In the genomic region with DNA sequence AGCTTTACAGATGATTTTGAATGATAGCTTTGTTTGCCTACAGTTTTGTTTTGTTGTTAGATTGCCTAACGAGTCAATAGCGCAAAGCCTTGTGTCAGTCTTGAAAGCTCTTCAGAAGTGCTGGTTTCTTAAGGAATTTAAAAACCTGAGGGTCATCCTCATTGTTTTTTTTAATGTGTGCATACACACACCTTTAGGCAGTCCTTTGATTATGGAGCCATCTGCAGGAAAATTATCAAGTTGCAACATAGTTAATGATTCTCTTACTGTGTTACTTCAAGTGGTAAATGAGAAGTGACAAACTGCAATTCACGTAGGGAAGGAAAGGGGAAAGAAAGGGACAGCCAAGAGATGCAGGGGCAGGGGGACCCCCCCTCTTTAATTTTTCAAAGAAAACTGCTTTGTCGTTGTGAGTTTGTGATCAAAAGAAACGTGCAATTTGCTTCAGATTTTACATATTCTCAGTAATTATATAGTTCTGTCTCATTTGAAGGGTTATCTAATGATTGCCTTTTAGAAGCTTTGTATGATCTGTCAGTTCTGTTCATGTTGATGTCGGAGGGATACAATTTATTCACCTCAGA, we compare ENCODE assay signal across 8 cellular contexts.
DNase-seq lines count a peak whose midpoint lies in the region; ATAC-seq, FAIRE-seq and TF ChIP-seq lines count a peak whose summit lies in the region.

No MANE protein-coding gene starts in this region.

- WGBS in A549 (ENCODE audit: missing lambda C conversion rate), result 42% methylated on average over 6 of the region's 6 CpGs

- peak overlapping the region; percentile 23 to 64 (median 59) for H3K4me3 Mint-ChIP-seq in brain

- peaks cover 86% of the 10 kb centered on the region for H3K4me1 Mint-ChIP-seq in brain

- POLR2A ChIA-PET in A549 (lab: Yijun Ruan, JAX), result no interaction called here
- POLR2A ChIA-PET in HEK293T (lab: Yijun Ruan, JAX), result no interaction called here

- ATAC-seq in A549, result peak; percentile 72 to 73; a peak in 5 of 6 replicates

- no peaks in the 10 kb centered on the region for H3K9me3 ChIP-seq in A549

- TF ChIP-seq CTCF in A549 (IDR thresholded peaks at IDR 0.05) (peak; percentile 64), brain (conservative IDR thresholded peaks at IDR 0.05) (peak; percentile 69 to 75)

- TF ChIP-seq EP300 in A549 (IDR thresholded peaks at IDR 0.05), result no peak

- no peak overlapping the region for H3K27ac ChIP-seq in A549

- no peaks in the 10 kb centered on the region for H3K27me3 Mint-ChIP-seq in brain

- TF ChIP-seq RAD21 in A549 (conservative IDR thresholded peaks at IDR 0.05 in 1 of 2, IDR thresholded peaks at IDR 0.05 in 1 of 2), result peak; percentile 75 to 84

- H3K9me3 Mint-ChIP-seq in brain, result no peaks in the 10 kb centered on the region

- CTCF ChIA-PET in A549 (lab: Yijun Ruan, JAX), result interaction anchor here (0.6 to 5.2 kb wide), 16 partner anchors 11 to 738 kb away, joined by 3 to 25 read pairs (median 4); a partner anchor contains a TSS
- CTCF ChIA-PET in HEK293T (lab: Yijun Ruan, JAX), result interaction anchor here (1.8 kb wide), 1 partner anchor 67 kb away, joined by 5 read pairs; no protein-coding TSS in a partner anchor

- H3K4me1 ChIP-seq in A549, result peaks cover 36% of the 10 kb centered on the region

- TF ChIP-seq POLR2A in A549 (IDR thresholded peaks at IDR 0.05; ENCODE audit: low read length) (no peak), GM12892 (IDR thresholded peaks at IDR 0.05; ENCODE audit: low read depth, low read length) (no peak)

- H3K4me2 ChIP-seq in A549, result peak overlapping the region; percentile 50

- FAIRE-seq in A549 (lab: Jason Lieb, UNC) (peak; percentile 97), GM12892 (lab: Jason Lieb, UNC) (peak; percentile 64)

- peak overlapping the region; percentile 3 to 88 (median 70) for H3K27ac Mint-ChIP-seq in brain

- peak; percentile 8 to 51 for DNase-seq in A549 (ENCODE audit: low read depth in 1 of 2, low spot score in 1 of 2)
- no peak for DNase-seq in GM12892 (ENCODE audit: insufficient read length)
- DNase-seq in NCI-H1694 treated with DMSO at 0.1 percent for 48 hours (lab: John Stamatoyannopoulos, UW), result peak; percentile 33
- DNase-seq in left kidney (ENCODE audit: low read depth, low spot score), result peak; percentile 73
- no peak for DNase-seq in HEK293T (ENCODE audit: extremely low spot score)
- no peak for DNase-seq in NCI-H226
- no peak for DNase-seq in activated CD4-positive, alpha-beta T cell treated with anti-CD3 and anti-CD28 coated beads for 1 hour

- H3K4me3 ChIP-seq in A549, result no peak overlapping the region

- H3K36me3 Mint-ChIP-seq in brain, result peaks cover 5% of the 10 kb centered on the region

TF ChIP-seq in A549, 52 proteins besides CTCF, POLR2A, EP300 and RAD21:
- no peak for TF ChIP-seq ZSCAN20 (CRISPR knock-in tag; IDR thresholded peaks at IDR 0.05)
- TF ChIP-seq HOXB13 (CRISPR knock-in tag; IDR thresholded peaks at IDR 0.05; ENCODE audit: low read depth), result no peak
- TF ChIP-seq TFCP2L1 (CRISPR knock-in tag; IDR thresholded peaks at IDR 0.05), result 0 out of 2 replicates have a peak, but pooled peaks have one; percentile 24
- TF ChIP-seq KDM1A (IDR thresholded peaks at IDR 0.05; ENCODE audit: low read depth), result no peak
- no peak for TF ChIP-seq MYC (IDR thresholded peaks at IDR 0.05; ENCODE audit: borderline replicate concordance, low read length)
- TF ChIP-seq, protein P1, sequence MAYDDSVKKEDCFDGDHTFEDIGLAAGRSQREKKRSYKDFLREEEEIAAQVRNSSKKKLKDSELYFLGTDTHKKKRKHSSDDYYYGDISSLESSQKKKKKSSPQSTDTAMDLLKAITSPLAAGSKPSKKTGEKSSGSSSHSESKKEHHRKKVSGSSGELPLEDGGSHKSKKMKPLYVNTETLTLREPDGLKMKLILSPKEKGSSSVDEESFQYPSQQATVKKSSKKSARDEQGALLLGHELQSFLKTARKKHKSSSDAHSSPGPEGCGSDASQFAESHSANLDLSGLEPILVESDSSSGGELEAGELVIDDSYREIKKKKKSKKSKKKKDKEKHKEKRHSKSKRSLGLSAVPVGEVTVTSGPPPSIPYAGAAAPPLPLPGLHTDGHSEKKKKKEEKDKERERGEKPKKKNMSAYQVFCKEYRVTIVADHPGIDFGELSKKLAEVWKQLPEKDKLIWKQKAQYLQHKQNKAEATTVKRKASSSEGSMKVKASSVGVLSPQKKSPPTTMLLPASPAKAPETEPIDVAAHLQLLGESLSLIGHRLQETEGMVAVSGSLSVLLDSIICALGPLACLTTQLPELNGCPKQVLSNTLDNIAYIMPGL (CRISPR knock-in tag; IDR thresholded peaks at IDR 0.05; ENCODE audit: borderline replicate concordance), result no peak
- TF ChIP-seq, protein P2, sequence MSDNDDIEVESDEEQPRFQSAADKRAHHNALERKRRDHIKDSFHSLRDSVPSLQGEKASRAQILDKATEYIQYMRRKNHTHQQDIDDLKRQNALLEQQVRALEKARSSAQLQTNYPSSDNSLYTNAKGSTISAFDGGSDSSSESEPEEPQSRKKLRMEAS (IDR thresholded peaks at IDR 0.05), result no peak
- TF ChIP-seq, protein P3, sequence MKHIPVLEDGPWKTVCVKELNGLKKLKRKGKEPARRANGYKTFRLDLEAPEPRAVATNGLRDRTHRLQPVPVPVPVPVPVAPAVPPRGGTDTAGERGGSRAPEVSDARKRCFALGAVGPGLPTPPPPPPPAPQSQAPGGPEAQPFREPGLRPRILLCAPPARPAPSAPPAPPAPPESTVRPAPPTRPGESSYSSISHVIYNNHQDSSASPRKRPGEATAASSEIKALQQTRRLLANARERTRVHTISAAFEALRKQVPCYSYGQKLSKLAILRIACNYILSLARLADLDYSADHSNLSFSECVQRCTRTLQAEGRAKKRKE (CRISPR knock-in tag; IDR thresholded peaks at IDR 0.05; ENCODE audit: low read depth), result no peak
- peak; percentile 68 for TF ChIP-seq SMC3 (IDR thresholded peaks at IDR 0.05)
- peak in 1 of 2 experiments; percentile 72; a peak in 2 of 4 replicates for TF ChIP-seq CEBPB (IDR thresholded peaks at IDR 0.05)
- TF ChIP-seq CBX8 (IDR thresholded peaks at IDR 0.05), result no peak
- TF ChIP-seq CHD4 (IDR thresholded peaks at IDR 0.05; ENCODE audit: borderline replicate concordance), result no peak
- TF ChIP-seq, protein P4, sequence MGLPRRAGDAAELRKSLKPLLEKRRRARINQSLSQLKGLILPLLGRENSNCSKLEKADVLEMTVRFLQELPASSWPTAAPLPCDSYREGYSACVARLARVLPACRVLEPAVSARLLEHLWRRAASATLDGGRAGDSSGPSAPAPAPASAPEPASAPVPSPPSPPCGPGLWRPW (IDR thresholded peaks at IDR 0.05), result no peak
- no peak for TF ChIP-seq MAZ (IDR thresholded peaks at IDR 0.05; ENCODE audit: borderline replicate concordance, low read depth, low read length)
- no peak for TF ChIP-seq NFE2L2 (conservative IDR thresholded peaks at IDR 0.05; ENCODE audit: low read length)
- TF ChIP-seq SREBF2 (IDR thresholded peaks at IDR 0.05), result no peak

TF ChIP-seq in HEK293T, 16 proteins besides CTCF, POLR2A, EP300 and RAD21:
- TF ChIP-seq NFRKB (IDR thresholded peaks at IDR 0.05) (no peak), L3MBTL2 (conservative IDR thresholded peaks at IDR 0.05) (no peak), SP1 (IDR thresholded peaks at IDR 0.05) (no peak), ZNF384 (IDR thresholded peaks at IDR 0.05) (no peak), FOXM1 (IDR thresholded peaks at IDR 0.05; ENCODE audit: borderline replicate concordance) (no peak), LEF1 (IDR thresholded peaks at IDR 0.05; ENCODE audit: borderline replicate concordance) (no peak), FOXA1 (IDR thresholded peaks at IDR 0.05) (no peak), CTBP1 (IDR thresholded peaks at IDR 0.05; ENCODE audit: borderline replicate concordance) (no peak), HDGF (IDR thresholded peaks at IDR 0.05; ENCODE audit: borderline replicate concordance) (no peak), BHLHE40 (IDR thresholded peaks at IDR 0.05; ENCODE audit: borderline replicate concordance) (no peak), FOXK2 (IDR thresholded peaks at IDR 0.05) (no peak), TARDBP (IDR thresholded peaks at IDR 0.05) (no peak), ARNT (IDR thresholded peaks at IDR 0.05) (no peak), SUZ12 (IDR thresholded peaks at IDR 0.05) (no peak), ELF4 (IDR thresholded peaks at IDR 0.05) (no peak)
- TF ChIP-seq, protein P5, sequence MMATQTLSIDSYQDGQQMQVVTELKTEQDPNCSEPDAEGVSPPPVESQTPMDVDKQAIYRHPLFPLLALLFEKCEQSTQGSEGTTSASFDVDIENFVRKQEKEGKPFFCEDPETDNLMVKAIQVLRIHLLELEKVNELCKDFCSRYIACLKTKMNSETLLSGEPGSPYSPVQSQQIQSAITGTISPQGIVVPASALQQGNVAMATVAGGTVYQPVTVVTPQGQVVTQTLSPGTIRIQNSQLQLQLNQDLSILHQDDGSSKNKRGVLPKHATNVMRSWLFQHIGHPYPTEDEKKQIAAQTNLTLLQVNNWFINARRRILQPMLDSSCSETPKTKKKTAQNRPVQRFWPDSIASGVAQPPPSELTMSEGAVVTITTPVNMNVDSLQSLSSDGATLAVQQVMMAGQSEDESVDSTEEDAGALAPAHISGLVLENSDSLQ (IDR thresholded peaks at IDR 0.05), result no peak

Comparison
In these comparisons a context has a peak if more than half of its experiments do, and no peak if none do; other contexts are left out.
1. DNase-seq: peak in A549 (2 of 2), NCI-H1694 treated with DMSO at 0.1 percent for 48 hours (single experiment) and left kidney (single experiment); none in GM12892 (single experiment), HEK293T (single experiment), NCI-H226 (single experiment) and activated CD4-positive, alpha-beta T cell treated with anti-CD3 and anti-CD28 coated beads for 1 hour (single experiment).